Comparison of ENCODE assay signal across 16 cellular contexts in the genomic region with DNA sequence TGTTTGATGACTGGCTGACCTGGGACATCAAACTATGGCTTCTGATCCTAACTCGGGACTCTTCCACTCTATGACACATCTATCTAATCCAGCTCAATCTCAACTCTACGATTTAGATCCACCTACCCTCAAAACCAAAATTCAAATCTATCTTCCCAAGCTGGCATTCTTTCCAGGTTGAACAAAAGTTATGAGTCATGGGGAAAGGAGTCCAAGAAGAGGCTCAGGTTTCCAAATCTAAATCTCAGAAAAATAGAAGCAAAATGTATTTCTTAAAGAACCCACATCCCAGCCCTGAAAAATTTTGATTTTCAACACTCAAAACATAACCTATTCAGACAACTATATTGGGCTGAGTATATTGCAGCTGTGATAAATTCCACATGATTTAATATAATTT.
"Had no signal": no experiment of that assay in that cellular context is flagged by ENCODE, and none has a peak within 500 bp of the region (broad histone marks: within the 10 kb centered on the region; RNA-seq: fewer than 3 reads in every experiment).

No MANE protein-coding gene starts in this region.

- H3K27me3 ChIP-seq: suprapubic skin had no signal

- DNase-seq: activated CD4-positive, alpha-beta T cell treated with anti-CD3 and anti-CD28 coated beads, Interleukin-2, amount 50 U/mL, for 48 hours; activated CD4-positive, CD25-positive, alpha-beta regulatory T cell treated with anti-CD3 and anti-CD28 coated beads, Interleukin-2, amount 50 U/mL, for 72 hours; activated CD8-positive, alpha-beta memory T cell treated with anti-CD3 and anti-CD28 coated beads, Interleukin-2, amount 10 ng/mL, durations not matched to agents 7 days and 5 days; activated effector memory CD4-positive, alpha-beta T cell treated with Interleukin-2 at 50 U/mL for 16 hours; activated T-cell treated with anti-CD3 and anti-CD28 coated beads, Interleukin-2, amount 50 U/mL, for 24 hours; cortex of kidney; effector memory CD4-positive, alpha-beta T cell; islet precursor cell; nephron progenitor cell; psoas muscle; stimulated activated naive CD4-positive, alpha-beta T cell; T-helper 9 cell had no signal

- H3K27ac ChIP-seq: epithelial cell of prostate, psoas muscle, suprapubic skin had no signal

- ATAC-seq: activated CD8-positive, alpha-beta memory T cell treated with anti-CD3 and anti-CD28 coated beads, Interleukin-2, amount 10 ng/mL, durations not matched to agents 7 days and 5 days; activated naive CD4-positive, alpha-beta T cell treated with anti-CD3 and anti-CD28 coated beads, Interleukin-2, amount 50 U/mL, for 72 hours; psoas muscle; sciatic nerve had no signal

- H3K9me3 ChIP-seq: psoas muscle, suprapubic skin had no signal

- H3K36me3 ChIP-seq: suprapubic skin had no signal

- H3K4me3 ChIP-seq: psoas muscle, suprapubic skin had no signal

- H3K4me1 ChIP-seq: psoas muscle, suprapubic skin had no signal
